In the genomic region with DNA sequence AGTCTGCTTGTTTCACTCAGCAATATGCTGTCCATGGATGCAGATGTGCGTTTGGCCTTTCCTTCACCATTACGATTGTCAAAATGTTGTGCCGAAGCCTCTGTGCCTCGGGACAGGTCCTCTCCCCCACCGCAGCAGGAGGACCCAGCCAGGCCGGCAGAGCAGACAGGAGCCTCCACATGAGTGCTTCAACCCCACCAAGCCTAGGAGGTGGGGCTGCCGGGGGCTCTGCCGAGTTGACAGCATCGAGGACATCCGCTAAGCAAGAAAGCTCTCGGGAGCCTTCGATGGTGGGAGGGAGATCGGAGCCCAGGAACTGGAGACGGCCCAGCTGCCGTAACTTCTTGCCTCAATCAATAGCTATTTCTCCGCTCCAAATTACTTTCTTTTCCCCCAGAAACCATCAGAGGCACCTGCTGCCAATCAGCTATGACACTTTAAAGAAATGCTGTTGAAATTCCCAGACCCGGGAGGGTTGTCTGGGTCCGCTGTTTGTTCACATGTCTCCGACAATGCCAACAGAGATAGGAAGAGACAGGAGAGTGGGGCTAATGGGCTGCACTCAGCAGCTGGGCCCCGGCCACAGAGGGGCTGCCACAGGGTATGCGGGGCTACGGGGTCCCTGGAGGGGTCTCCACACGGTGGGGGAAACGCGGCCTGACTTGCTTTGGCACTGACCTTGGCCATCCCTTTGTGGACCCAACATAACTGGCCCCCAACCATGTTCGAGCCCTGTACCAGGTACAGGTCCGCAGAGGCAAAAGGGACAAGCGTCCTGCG, we compare ENCODE assay signal across 14 cellular contexts.
DNase-seq lines count a peak whose midpoint lies in the region; ATAC-seq and TF ChIP-seq lines count a peak whose summit lies in the region.
"Had no signal": no experiment of that assay in that cellular context is flagged by ENCODE, and none has a peak within 500 bp of the region (broad histone marks: within the 10 kb centered on the region; RNA-seq: fewer than 3 reads in every experiment).

No MANE protein-coding gene starts in this region.

- no peak for TF ChIP-seq RAD21 in neural cell (conservative IDR thresholded peaks at IDR 0.05)

- no peak overlapping the region for H3K9ac ChIP-seq in neural cell (ENCODE audit: low read length)
- H3K9ac ChIP-seq: BLaER1 treated with 17β-estradiol and CSF1 and Interleukin-3, amounts not matched to agents 10 nM and 100 nM; GM23248 had no signal

- H3K4me3 Mint-ChIP-seq in activated naive CD4-positive, alpha-beta T cell treated with anti-CD3 and anti-CD28 coated beads, Interleukin-2, amount 10 ng/mL, durations not matched to agents 7 days and 5 days, result no peak overlapping the region
- no peak overlapping the region for H3K4me3 Mint-ChIP-seq in brain
- H3K4me3 Mint-ChIP-seq in glutamatergic neuron (ENCODE audit: unreplicated experiment), result no peak overlapping the region
- H3K4me3 Mint-ChIP-seq in Calu3 (ENCODE audit: low read depth, unreplicated experiment), result no peak overlapping the region
- H3K4me3 Mint-ChIP-seq: B cell; CD8-positive, alpha-beta T cell had no signal

- CTCF ChIA-PET in activated naive CD4-positive, alpha-beta T cell treated with anti-CD3 and anti-CD28 coated beads, Interleukin-2, amount 10 ng/mL, durations not matched to agents 7 days and 5 days (lab: Charles Lee), result no interaction called here
- CTCF ChIA-PET in Calu3 (lab: Charles Lee), result no interaction called here

- no peak for ATAC-seq in activated naive CD4-positive, alpha-beta T cell treated with anti-CD3 and anti-CD28 coated beads, Interleukin-2, amount 50 U/mL, for 72 hours
- ATAC-seq in HG02970 (IDR thresholded peaks at IDR 0.05; ENCODE audit: low FRiP score, unreplicated experiment), result no peak
- ATAC-seq: CD8-positive, alpha-beta T cell had no signal

- no TSS peak for BruUV-seq in Calu3 (replicated peaks; lab: Mats Ljungman, UMichigan)

- DNase-seq in activated naive CD4-positive, alpha-beta T cell treated with anti-CD3 and anti-CD28 coated beads, Interleukin-2, amount 10 ng/mL, durations not matched to agents 7 days and 5 days, result no peak
- DNase-seq in activated naive CD4-positive, alpha-beta T cell treated with anti-CD3 and anti-CD28 coated beads, Interleukin-2, amount 50 U/mL, for 72 hours (ENCODE audit: low spot score in 2 of 2), result no peak
- DNase-seq in glutamatergic neuron (peak; percentile 65), HK-2 (ENCODE audit: unreplicated experiment) (no peak), Calu3 (no peak)
- DNase-seq: CD8-positive, alpha-beta T cell; GM23248; HCEC 1CT; IMR-90 had no signal

- peak overlapping the region; percentile 18 for H3K4me3 ChIP-seq in neural cell (ENCODE audit: low read length)
- H3K4me3 ChIP-seq: BLaER1 treated with 17β-estradiol and CSF1 and Interleukin-3, amounts not matched to agents 10 nM and 100 nM; GM23248 had no signal

- H3K36me3 ChIP-seq in neural cell (ENCODE audit: insufficient read depth, low read length), result no peaks in the 10 kb centered on the region
- H3K36me3 ChIP-seq: BLaER1 treated with 17β-estradiol and CSF1 and Interleukin-3, amounts not matched to agents 10 nM and 100 nM had no signal

- H3K27me3 ChIP-seq in neural cell (ENCODE audit: insufficient read depth, low read depth, low read length), result no peaks in the 10 kb centered on the region
- H3K27me3 ChIP-seq: BLaER1 treated with 17β-estradiol and CSF1 and Interleukin-3, amounts not matched to agents 10 nM and 100 nM had no signal

- H3K9me3 Mint-ChIP-seq in activated naive CD4-positive, alpha-beta T cell treated with anti-CD3 and anti-CD28 coated beads, Interleukin-2, amount 10 ng/mL, durations not matched to agents 7 days and 5 days, result no peaks in the 10 kb centered on the region
- peaks cover 4 to 5% of the 10 kb centered on the region in 2 donors for H3K9me3 Mint-ChIP-seq in activated naive CD4-positive, alpha-beta T cell treated with anti-CD3 and anti-CD28 coated beads, Interleukin-2, amount 50 U/mL, for 72 hours
- peaks cover 0 to 9% (median 5%) of the 10 kb centered on the region in 5 experiments for H3K9me3 Mint-ChIP-seq in brain
- peaks cover 7% of the 10 kb centered on the region for H3K9me3 Mint-ChIP-seq in glutamatergic neuron (ENCODE audit: unreplicated experiment)
- H3K9me3 Mint-ChIP-seq in Calu3 (ENCODE audit: low read depth, unreplicated experiment), result no peaks in the 10 kb centered on the region
- H3K9me3 Mint-ChIP-seq: CD8-positive, alpha-beta T cell had no signal

- H3K27me3 Mint-ChIP-seq in activated naive CD4-positive, alpha-beta T cell treated with anti-CD3 and anti-CD28 coated beads, Interleukin-2, amount 10 ng/mL, durations not matched to agents 7 days and 5 days, result peaks cover 10% of the 10 kb centered on the region
- H3K27me3 Mint-ChIP-seq in brain, result peaks cover 13% of the 10 kb centered on the region
- peaks cover 5% of the 10 kb centered on the region for H3K27me3 Mint-ChIP-seq in glutamatergic neuron (ENCODE audit: unreplicated experiment)
- peaks cover 26% of the 10 kb centered on the region for H3K27me3 Mint-ChIP-seq in Calu3 (ENCODE audit: unreplicated experiment)
- H3K27me3 Mint-ChIP-seq: B cell had no signal

- peaks cover 20% of the 10 kb centered on the region for H3K4me1 Mint-ChIP-seq in activated naive CD4-positive, alpha-beta T cell treated with anti-CD3 and anti-CD28 coated beads, Interleukin-2, amount 10 ng/mL, durations not matched to agents 7 days and 5 days
- peaks cover 33% of the 10 kb centered on the region for H3K4me1 Mint-ChIP-seq in brain
- H3K4me1 Mint-ChIP-seq in glutamatergic neuron (ENCODE audit: low read depth, unreplicated experiment), result peaks cover 20% of the 10 kb centered on the region
- H3K4me1 Mint-ChIP-seq in Calu3 (ENCODE audit: low read depth, unreplicated experiment), result no peaks in the 10 kb centered on the region
- H3K4me1 Mint-ChIP-seq: B cell had no signal

- H3F3A ChIP-seq in neural cell (ENCODE audit: insufficient read depth, low read length, poor library complexity, severe bottlenecking), result no peaks in the 10 kb centered on the region

- peak overlapping the region; percentile 45 for H3K27ac Mint-ChIP-seq in activated naive CD4-positive, alpha-beta T cell treated with anti-CD3 and anti-CD28 coated beads, Interleukin-2, amount 10 ng/mL, durations not matched to agents 7 days and 5 days
- no peak overlapping the region for H3K27ac Mint-ChIP-seq in activated naive CD4-positive, alpha-beta T cell treated with anti-CD3 and anti-CD28 coated beads, Interleukin-2, amount 50 U/mL, for 72 hours
- H3K27ac Mint-ChIP-seq in brain (peak overlapping the region in 3 of 5 experiments; percentile 58 to 88 (median 81)), glutamatergic neuron (ENCODE audit: unreplicated experiment) (peak overlapping the region; percentile 73), Calu3 (ENCODE audit: unreplicated experiment) (no peak overlapping the region)
- H3K27ac Mint-ChIP-seq: B cell; CD8-positive, alpha-beta T cell had no signal

- no peaks in the 10 kb centered on the region for H3K36me3 Mint-ChIP-seq in activated naive CD4-positive, alpha-beta T cell treated with anti-CD3 and anti-CD28 coated beads, Interleukin-2, amount 10 ng/mL, durations not matched to agents 7 days and 5 days
- no peaks in the 10 kb centered on the region for H3K36me3 Mint-ChIP-seq in activated naive CD4-positive, alpha-beta T cell treated with anti-CD3 and anti-CD28 coated beads, Interleukin-2, amount 50 U/mL, for 72 hours
- no peaks in the 10 kb centered on the region for H3K36me3 Mint-ChIP-seq in brain
- no peaks in the 10 kb centered on the region for H3K36me3 Mint-ChIP-seq in glutamatergic neuron (ENCODE audit: unreplicated experiment)
- H3K36me3 Mint-ChIP-seq in Calu3 (ENCODE audit: insufficient read depth, unreplicated experiment), result no peaks in the 10 kb centered on the region
- H3K36me3 Mint-ChIP-seq: CD8-positive, alpha-beta T cell had no signal

- no peaks in the 10 kb centered on the region for H3K9me2 ChIP-seq in neural cell (ENCODE audit: insufficient read depth, low read length)

- no peaks in the 10 kb centered on the region for H4K20me1 ChIP-seq in neural cell (ENCODE audit: insufficient read depth)

- no peak for TF ChIP-seq CTCF in brain (conservative IDR thresholded peaks at IDR 0.05)
- no peak for TF ChIP-seq CTCF in glutamatergic neuron (IDR thresholded peaks at IDR 0.05; ENCODE audit: partially characterized antibody, unreplicated experiment)
- no peak for TF ChIP-seq CTCF in neural cell (IDR thresholded peaks at IDR 0.05; ENCODE audit: poor library complexity, severe bottlenecking)
- TF ChIP-seq CTCF in Calu3 (IDR thresholded peaks at IDR 0.05; ENCODE audit: unreplicated experiment), result no peak

- intact Hi-C loops in Calu3 (cut with micrococcal nuclease; ENCODE audit: unreplicated experiment), result no loop called here

- H3K27ac ChIP-seq in neural cell (ENCODE audit: low read length), result no peak overlapping the region
- H3K27ac ChIP-seq: BLaER1 treated with 17β-estradiol and CSF1 and Interleukin-3, amounts not matched to agents 10 nM and 100 nM; GM23248 had no signal

- no peaks in the 10 kb centered on the region for H3K79me2 ChIP-seq in neural cell (replicated peaks; ENCODE audit: insufficient read depth, low read length)

- no peak overlapping the region for H3K4me2 ChIP-seq in neural cell (ENCODE audit: low read length)

- peak; percentile 21 for TF ChIP-seq EP300 in neural cell (conservative IDR thresholded peaks at IDR 0.05; ENCODE audit: poor library complexity, severe bottlenecking)

- H2AFZ ChIP-seq in neural cell (ENCODE audit: low read depth, low read length), result no peak overlapping the region
- H2AFZ ChIP-seq: GM23248 had no signal

- peaks cover 3% of the 10 kb centered on the region for H3K9me3 ChIP-seq in neural cell (ENCODE audit: low read length)

TF ChIP-seq in neural cell, 6 proteins besides CTCF, POLR2A, EP300 and RAD21 (continues in another document):
- TF ChIP-seq EZH2 (IDR thresholded peaks at IDR 0.05; ENCODE audit: borderline replicate concordance, insufficient read depth, low read length, poor library complexity, severe bottlenecking), result no peak

Comparison
In these comparisons a context has a peak if more than half of its experiments do, and no peak if none do; other contexts are left out.
1. H3K27ac Mint-ChIP-seq: peak in activated naive CD4-positive, alpha-beta T cell treated with anti-CD3 and anti-CD28 coated beads, Interleukin-2, amount 10 ng/mL, durations not matched to agents 7 days and 5 days (single experiment), brain (3 of 5) and glutamatergic neuron (single experiment); none in activated naive CD4-positive, alpha-beta T cell treated with anti-CD3 and anti-CD28 coated beads, Interleukin-2, amount 50 U/mL, for 72 hours (0 of 2) and Calu3 (single experiment).